Comparison of ENCODE assay signal across 22 cellular contexts in the genomic region with DNA sequence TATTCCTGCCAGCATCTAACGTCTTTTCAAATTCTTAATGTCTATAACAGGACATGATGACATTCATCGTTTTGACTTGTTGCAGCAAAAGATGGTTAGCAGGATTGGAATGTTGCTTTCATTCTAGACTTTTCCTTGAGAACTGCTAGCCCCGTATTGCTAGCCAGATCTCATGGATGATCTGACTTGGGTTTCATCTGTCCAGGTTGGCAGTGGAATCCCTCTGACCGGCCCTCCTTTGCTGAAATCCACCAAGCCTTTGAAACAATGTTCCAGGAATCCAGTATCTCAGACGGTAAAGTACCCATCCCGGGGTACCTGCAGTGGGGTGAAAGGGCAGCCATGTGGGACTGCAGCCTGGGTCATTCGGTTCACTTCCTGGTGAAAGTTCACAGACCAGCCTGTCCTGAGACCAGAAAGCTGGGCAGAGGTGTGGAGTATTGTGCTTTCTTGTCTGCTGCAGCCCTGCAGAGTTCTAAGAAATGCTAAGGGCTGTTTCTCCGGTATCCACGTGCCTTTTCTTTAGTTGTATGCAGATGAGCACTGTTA. TPM values are rescaled to one million over a fixed set of nuclear protein-coding genes. Genes with fewer than 3 reads are reported as not detected.
DNase-seq lines count a peak whose midpoint lies in the region; ATAC-seq, FAIRE-seq and TF ChIP-seq lines count a peak whose summit lies in the region.
"Had no signal": no experiment of that assay in that cellular context is flagged by ENCODE, and none has a peak within 500 bp of the region (broad histone marks: within the 10 kb centered on the region; RNA-seq: fewer than 3 reads in every experiment).

No MANE protein-coding gene starts in this region.

- peaks cover 8% of the 10 kb centered on the region for H3K9me1 ChIP-seq in K562 (ENCODE audit: control insufficient read depth, insufficient read depth, low read length)

- intact Hi-C loops in K562 (cut with micrococcal nuclease) = no loop called here
- intact Hi-C loops in left colon (cut with DNase I, micrococcal nuclease) = loop anchor here in 1 of 2 donors (10.0 kb wide), 1 partner anchor 165 kb away; no protein-coding TSS in a partner anchor

- H3K79me1 ChIP-seq in neuronal stem cell (ENCODE audit: low read depth, low read length) = peaks cover 5% of the 10 kb centered on the region

- TF ChIP-seq POLR2A in K562 (conservative IDR thresholded peaks at IDR 0.05) (no peak), suprapubic skin (IDR thresholded peaks at IDR 0.05) (no peak)

- H3K27ac ChIP-seq in K562 (ENCODE audit: extremely low read depth, low read depth, low read length) (no peak overlapping the region), neuronal stem cell (replicated peaks; ENCODE audit: low read length) (no peak overlapping the region), suprapubic skin (no peak overlapping the region)

- CTCF ChIA-PET in K562 (lab: Yijun Ruan, JAX; ENCODE audit: low intra/inter-chr PET ratio) = no interaction called here

- H3K79me2 ChIP-seq in K562 (ENCODE audit: control insufficient read depth, insufficient read depth, low read length) = no peaks in the 10 kb centered on the region

- no peak overlapping the region for H3K18ac ChIP-seq in neuronal stem cell (ENCODE audit: low read length)

- DNase-seq in K562 (ENCODE audit: extremely low read depth in 1 of 4, low spot score in 3 of 4) = peak in 2 of 4 experiments; percentile 60
- no peak for DNase-seq in left colon
- DNase-seq in neuronal stem cell (ENCODE audit: low spot score) = no peak
- DNase-seq in GM13977 (ENCODE audit: low spot score) = no peak
- no peak for DNase-seq in suprapubic skin (ENCODE audit: low spot score in 2 of 2)
- no peak for DNase-seq in foreskin melanocyte
- DNase-seq: C1 segment of cervical spinal cord; CD8-positive, alpha-beta T cell; DMS 273 treated with DMSO at 0.1 percent for 48 hours; DMS79; EL; GDM1; H9 had no signal

- H2BK15ac ChIP-seq in neuronal stem cell (ENCODE audit: low read length) = no peak overlapping the region

- in situ Hi-C loops in K562 (cut with MboI) = no loop called here
- in situ Hi-C loops in GM13977 (cut with MboI; ENCODE audit: low pct_unique_long_range_greater_than_20kb, low sequenced_read_pairs, unreplicated experiment) = no loop called here

- no peak overlapping the region for H3K14ac ChIP-seq in neuronal stem cell (ENCODE audit: low read length)

- TF ChIP-seq CTCF in K562 (IDR thresholded peaks at IDR 0.05 in 2 of 3, conservative IDR thresholded peaks at IDR 0.05 in 1 of 3; ENCODE audit: insufficient read depth in 2 of 3, low read depth in 1 of 3, low read length in 3 of 3) (no peak), GM13977 (IDR thresholded peaks at IDR 0.05; ENCODE audit: extremely low read depth, insufficient read depth, missing control alignments) (no peak), suprapubic skin (IDR thresholded peaks at IDR 0.05) (no peak)

- H3K27me3 ChIP-seq in K562 (ENCODE audit: control insufficient read depth in 2 of 2, insufficient read depth in 2 of 2, low read length in 2 of 2) (no peaks in the 10 kb centered on the region), neuronal stem cell (ENCODE audit: control insufficient read depth in 3 of 3, insufficient read depth in 3 of 3, low read depth in 1 of 3, low read length in 3 of 3) (no peaks in the 10 kb centered on the region), suprapubic skin (no peaks in the 10 kb centered on the region)

- no peak for ATAC-seq in K562
- peak; percentile 56 for ATAC-seq in left colon
- ATAC-seq: CD8-positive, alpha-beta T cell; GM12878; GM23338; HCT116 had no signal

- H4K20me1 ChIP-seq in K562 (replicated peaks; ENCODE audit: control insufficient read depth, insufficient read depth, low read length) = peaks cover 12% of the 10 kb centered on the region; the same call in 1 of the 2 replicates

- H3K23ac ChIP-seq in neuronal stem cell (ENCODE audit: low read depth, low read length, poor library complexity) = peak overlapping the region; percentile 86

- H4K91ac ChIP-seq in neuronal stem cell (ENCODE audit: low read depth, low read length, poor library complexity) = no peak overlapping the region

- TF ChIP-seq EP300 in K562 (IDR thresholded peaks at IDR 0.05; ENCODE audit: low read length) (no peak), suprapubic skin (IDR thresholded peaks at IDR 0.05) (no peak)

- no peak overlapping the region for H3K4ac ChIP-seq in neuronal stem cell (ENCODE audit: low read length)

- 80% methylated on average over 9 of the region's 9 CpGs for WGBS in K562 (ENCODE audit: insufficient coverage, low coverage, missing lambda C conversion rate)
- WGBS in neuronal stem cell (ENCODE audit: extremely low coverage in 2 of 2, insufficient read length in 2 of 2, insufficient replicate concordance in 1 of 2), 2 donors = no CpG with 5 or more reads among the region's 9 CpGs
- whole genome bisulfite sequencing in suprapubic skin = 93% methylated on average over 9 of the region's 9 CpGs

- no peak overlapping the region for H2BK120ac ChIP-seq in neuronal stem cell (ENCODE audit: low read depth, low read length)

- BruUV-seq in K562 (replicated peaks; lab: Mats Ljungman, UMichigan) = no TSS peak

- H3K4me3 ChIP-seq in K562 = no peak overlapping the region
- H3K4me3 ChIP-seq in neuronal stem cell (ENCODE audit: low read length in 2 of 2) = no peak overlapping the region
- H3K4me3 ChIP-seq in suprapubic skin = no peak overlapping the region
- H3K4me3 ChIP-seq: GM12878, GM23338 had no signal

- H2BK5ac ChIP-seq in neuronal stem cell (ENCODE audit: low read length) = no peak overlapping the region

- H3K4me1 ChIP-seq in K562 (replicated peaks in 1 of 2; ENCODE audit: control insufficient read depth in 2 of 2, insufficient read depth in 2 of 2, low read length in 2 of 2) = peaks cover 0 to 11% of the 10 kb centered on the region in 2 experiments; a peak in 1 of 5 replicates
- H3K4me1 ChIP-seq in neuronal stem cell (ENCODE audit: control insufficient read depth in 2 of 2, insufficient read depth in 1 of 2, low read depth in 1 of 2, low read length in 2 of 2) = peaks cover 0 to 4% of the 10 kb centered on the region in 2 donors
- no peaks in the 10 kb centered on the region for H3K4me1 ChIP-seq in suprapubic skin

- no peak overlapping the region for H2AFZ ChIP-seq in K562 (ENCODE audit: low read depth, low read length)
- H2AFZ ChIP-seq in neuronal stem cell (ENCODE audit: low read length) = no peak overlapping the region
- H2AFZ ChIP-seq: GM23338 had no signal

- peaks cover 76% of the 10 kb centered on the region for H3K36me3 ChIP-seq in K562 (ENCODE audit: control insufficient read depth, insufficient read depth, low read length)
- H3K36me3 ChIP-seq in neuronal stem cell (replicated peaks in 1 of 2; ENCODE audit: control insufficient read depth in 2 of 2, insufficient read depth in 2 of 2, low read length in 2 of 2) = peaks cover 55 to 92% of the 10 kb centered on the region in 2 donors
- peaks cover 96% of the 10 kb centered on the region for H3K36me3 ChIP-seq in suprapubic skin

- POLR2A ChIA-PET in K562 (lab: Yijun Ruan, JAX) = interaction anchor here (0.6 to 5.3 kb wide), 8 partner anchors 9 to 72 kb away, joined by 3 to 57 read pairs (median 4); no protein-coding TSS in a partner anchor

- H2AK5ac ChIP-seq in neuronal stem cell (ENCODE audit: low read depth, low read length) = no peak overlapping the region

- TF ChIP-seq RAD21 in K562 (CRISPR knock-in tag; conservative IDR thresholded peaks at IDR 0.05 in 1 of 2, IDR thresholded peaks at IDR 0.05 in 1 of 2) = no peak

- H3K9me3 ChIP-seq in K562 (replicated peaks; ENCODE audit: control insufficient read depth, insufficient read depth, low read depth, low read length) (no peaks in the 10 kb centered on the region), neuronal stem cell (replicated peaks in 1 of 2; ENCODE audit: control insufficient read depth in 2 of 2, insufficient read depth in 1 of 2, low read depth in 1 of 2, low read length in 2 of 2) (no peaks in the 10 kb centered on the region), suprapubic skin (no peaks in the 10 kb centered on the region)

- H3K4me2 ChIP-seq in K562 (ENCODE audit: insufficient read depth, low read length) (no peak overlapping the region), neuronal stem cell (ENCODE audit: insufficient read depth, low read length, poor library complexity, severe bottlenecking) (no peak overlapping the region)
- H3K4me2 ChIP-seq: GM23338 had no signal

- H3K9ac ChIP-seq in K562 (ENCODE audit: insufficient read depth in 1 of 2, low read depth in 2 of 2, low read length in 2 of 2) (no peak overlapping the region), neuronal stem cell (ENCODE audit: low read depth, low read length, poor library complexity) (no peak overlapping the region)

- H2BK12ac ChIP-seq in neuronal stem cell (ENCODE audit: low read length) = no peak overlapping the region

- no peak overlapping the region for H4K8ac ChIP-seq in neuronal stem cell (ENCODE audit: low read depth, low read length)

- no peak for FAIRE-seq in K562 (lab: Jason Lieb, UNC)
- FAIRE-seq: D721Med, GM12878, GM18507 had no signal

RNA-seq across cellular contexts. Expression of gene QRFP, which starts 16.7 kb away (rescaled TPM):
- not detected in 2 replicates for total RNA-seq in K562 (2011; cell fraction: chromatin; rRNA removed; ENCODE audit: low replicate concordance)
- total RNA-seq in K562 (2011; cell fraction: nucleolus; rRNA removed) = not detected in 2 replicates
- total RNA-seq in K562 (2011; cell fraction: nucleoplasm; rRNA removed) = not detected in 2 replicates
- not detected in 2 replicates for total RNA-seq in K562 (2014; rRNA removed)
- total RNA-seq in K562 (2014; rRNA removed; fragmentation: Illumina TruSeq; extraction: Trizol) = not detected in 2 replicates
- total RNA-seq in K562 (2015; rRNA removed; fragmentation: Illumina TruSeq; extraction: Trizol) = not detected in 2 replicates
- not detected in 2 replicates for total RNA-seq in K562 (2021)
- not detected in 2 replicates for polyA plus RNA-seq in K562 (2011; rRNA removed)
- polyA plus RNA-seq in K562 (2011; cell fraction: cytosol; rRNA removed) = not detected in 2 replicates
- not detected in 2 replicates for polyA plus RNA-seq in K562 (2011; cell fraction: nucleus; rRNA removed)
- 0.51 and 0.70 TPM in 2 replicates for polyA plus RNA-seq in K562 (2012)
- not detected in 2 replicates for polyA plus RNA-seq in K562 (2014; fragmentation: Illumina TruSeq; extraction: Trizol)
- polyA plus RNA-seq in K562 (2014; fragmentation: Nextera tagmentation; extraction: Ambion mirVana) = not detected
- not detected in 2 replicates for polyA plus RNA-seq in K562 (2014; rRNA removed)
- polyA minus RNA-seq in K562 (2011; rRNA and poly(A)+ RNA removed) = not detected in 2 replicates
- polyA minus RNA-seq in K562 (2011; cell fraction: cytosol; rRNA and poly(A)+ RNA removed) = not detected in 2 replicates
- not detected in 2 replicates for polyA minus RNA-seq in K562 (2011; cell fraction: nucleus; rRNA and poly(A)+ RNA removed)
- total RNA-seq in left colon = not detected
- polyA plus RNA-seq in neuronal stem cell (2013, experiment 1 of 2) = not detected
- polyA plus RNA-seq in neuronal stem cell (2013, experiment 2 of 2) = not detected
- total RNA-seq in suprapubic skin = not detected
- total RNA-seq: A172; A673; CD8-positive, alpha-beta T cell; GM12878; GM23338; H4; H9 had no signal
- polyA plus RNA-seq: BJ, GM12878, GM23338 had no signal

RNA-seq across cellular contexts. Expression of gene ABL1, which starts 44.9 kb away (rescaled TPM):
- total RNA-seq in K562 (2011; cell fraction: chromatin; rRNA removed; ENCODE audit: low replicate concordance) = 105 and 142 TPM in 2 replicates
- 81.7 and 83.9 TPM in 2 replicates for total RNA-seq in K562 (2011; cell fraction: nucleolus; rRNA removed)
- 75.2 and 77.0 TPM in 2 replicates for total RNA-seq in K562 (2011; cell fraction: nucleoplasm; rRNA removed)
- 45.1 and 61.3 TPM in 2 replicates for total RNA-seq in K562 (2014; rRNA removed)
- 28.6 and 30.2 TPM in 2 replicates for total RNA-seq in K562 (2014; rRNA removed; fragmentation: Illumina TruSeq; extraction: Trizol)
- 37.8 and 41.0 TPM in 2 replicates for total RNA-seq in K562 (2015; rRNA removed; fragmentation: Illumina TruSeq; extraction: Trizol)
- total RNA-seq in K562 (2021) = 124 and 130 TPM in 2 replicates
- polyA plus RNA-seq in K562 (2011; rRNA removed) = 26.0 and 35.7 TPM in 2 replicates
- polyA plus RNA-seq in K562 (2011; cell fraction: cytosol; rRNA removed) = 44.5 and 48.8 TPM in 2 replicates
- 51.1 and 57.1 TPM in 2 replicates for polyA plus RNA-seq in K562 (2011; cell fraction: nucleus; rRNA removed)
- 65.2 and 79.7 TPM in 2 replicates for polyA plus RNA-seq in K562 (2012)
- polyA plus RNA-seq in K562 (2014; fragmentation: Illumina TruSeq; extraction: Trizol) = 64.0 and 77.9 TPM in 2 replicates
- polyA plus RNA-seq in K562 (2014; fragmentation: Nextera tagmentation; extraction: Ambion mirVana) = 1 to 10 TPM; 1.5 to 1.6 TPM
- 59.7 and 60.0 TPM in 2 replicates for polyA plus RNA-seq in K562 (2014; rRNA removed)
- polyA minus RNA-seq in K562 (2011; rRNA and poly(A)+ RNA removed) = 64.2 and 66.3 TPM in 2 replicates
- 93.5 and 149 TPM in 2 replicates for polyA minus RNA-seq in K562 (2011; cell fraction: cytosol; rRNA and poly(A)+ RNA removed)
- 21.7 and 40.1 TPM in 2 replicates for polyA minus RNA-seq in K562 (2011; cell fraction: nucleus; rRNA and poly(A)+ RNA removed)
- 10 to 100 TPM; 79.0 to 93.9 TPM for total RNA-seq in left colon
- 50.4 TPM for polyA plus RNA-seq in neuronal stem cell (2013, experiment 1 of 2)
- 51.5 TPM for polyA plus RNA-seq in neuronal stem cell (2013, experiment 2 of 2)
- total RNA-seq in suprapubic skin = 10 to 100 TPM; 31.3 to 40.4 (median 34.8) TPM

RNA-seq across cellular contexts. Expression of gene FIBCD1, which starts 59.1 kb away (rescaled TPM):
- 0.21 TPM in 1 of 2 replicates, not detected in the other for total RNA-seq in K562 (2011; cell fraction: chromatin; rRNA removed; ENCODE audit: low replicate concordance)
- not detected in 2 replicates for total RNA-seq in K562 (2011; cell fraction: nucleolus; rRNA removed)
- total RNA-seq in K562 (2011; cell fraction: nucleoplasm; rRNA removed) = not detected in 2 replicates
- 1.00 and 2.1 TPM in 2 replicates for total RNA-seq in K562 (2014; rRNA removed)
- 0.95 TPM in 1 of 2 replicates, not detected in the other for total RNA-seq in K562 (2014; rRNA removed; fragmentation: Illumina TruSeq; extraction: Trizol)
- total RNA-seq in K562 (2015; rRNA removed; fragmentation: Illumina TruSeq; extraction: Trizol) = not detected in 2 replicates
- 0.71 and 1.5 TPM in 2 replicates for total RNA-seq in K562 (2021)
- polyA plus RNA-seq in K562 (2011; rRNA removed) = 0.79 and 1.2 TPM in 2 replicates
- 2.1 and 3.8 TPM in 2 replicates for polyA plus RNA-seq in K562 (2011; cell fraction: cytosol; rRNA removed)
- polyA plus RNA-seq in K562 (2011; cell fraction: nucleus; rRNA removed) = 1.2 TPM in 2 replicates
- 0.91 and 1.3 TPM in 2 replicates for polyA plus RNA-seq in K562 (2012)
- polyA plus RNA-seq in K562 (2014; fragmentation: Illumina TruSeq; extraction: Trizol) = not detected in 2 replicates
- not detected for polyA plus RNA-seq in K562 (2014; fragmentation: Nextera tagmentation; extraction: Ambion mirVana)
- 0.53 and 2.7 TPM in 2 replicates for polyA plus RNA-seq in K562 (2014; rRNA removed)
- not detected in 2 replicates for polyA minus RNA-seq in K562 (2011; rRNA and poly(A)+ RNA removed)
- polyA minus RNA-seq in K562 (2011; cell fraction: cytosol; rRNA and poly(A)+ RNA removed) = not detected in 2 replicates
- polyA minus RNA-seq in K562 (2011; cell fraction: nucleus; rRNA and poly(A)+ RNA removed) = 0.67 TPM in 1 of 2 replicates, not detected in the other
- total RNA-seq in left colon = 1 to 10 TPM; 7.9 to 9.6 TPM
- polyA plus RNA-seq in neuronal stem cell (2013, experiment 1 of 2) = 0.82 TPM
- 0.89 TPM for polyA plus RNA-seq in neuronal stem cell (2013, experiment 2 of 2)
- total RNA-seq in suprapubic skin = not detected
- total RNA-seq: CD8-positive, alpha-beta T cell had no signal
